Comparison of ENCODE assay signal across 9 cellular contexts in genomic region chr1:23019851-23020625, GRCh38. TPM values are rescaled to one million over a fixed set of nuclear protein-coding genes. Genes with fewer than 3 reads are reported as not detected.
DNase-seq lines count a peak whose midpoint lies in the region; ATAC-seq, FAIRE-seq and TF ChIP-seq lines count a peak whose summit lies in the region.
"Had no signal": no experiment of that assay in that cellular context is flagged by ENCODE, and none has a peak within 500 bp of the region (broad histone marks: within the 10 kb centered on the region; RNA-seq: fewer than 3 reads in every experiment).

No MANE protein-coding gene starts in this region.

- peak overlapping the region; percentile 90 for H4K5ac ChIP-seq in H1 (ENCODE audit: insufficient read length, low read depth, low read length)

- H3K27ac Mint-ChIP-seq in memory B cell: peak overlapping the region; percentile 95

- peak overlapping the region; percentile 92 for H2BK5ac ChIP-seq in H1 (ENCODE audit: low read depth, low read length)

- peak overlapping the region; percentile 93 for H3K18ac ChIP-seq in H1 (ENCODE audit: extremely low read depth, low read length)

- H3K4ac ChIP-seq in H1 (replicated peaks; ENCODE audit: insufficient read length, low read depth, low read length): peak overlapping the region; percentile 87

- H3K23me2 ChIP-seq in H1 (ENCODE audit: low read depth, low read length): peaks cover 5% of the 10 kb centered on the region; the same call in 1 of the 2 replicates

- H3K36me3 ChIP-seq in H1 (ENCODE audit: control insufficient read depth in 2 of 4, insufficient read depth in 4 of 4, low read length in 3 of 4): peaks cover 0 to 3% (median 0%) of the 10 kb centered on the region in 4 experiments; a peak in 2 of 8 replicates
- H3K36me3 ChIP-seq in stomach: no peaks in the 10 kb centered on the region

- H3K4me1 ChIP-seq in H1 (replicated peaks in 1 of 4; ENCODE audit: control insufficient read depth in 3 of 4, insufficient read depth in 4 of 4, low read length in 3 of 4): no peaks in the 10 kb centered on the region; a peak in 1 of 7 replicates
- peaks cover 7 to 27% (median 21%) of the 10 kb centered on the region in 4 donors for H3K4me1 ChIP-seq in stomach

- peaks cover 52 to 61% of the 10 kb centered on the region in 2 experiments for H3K79me2 ChIP-seq in H1 (ENCODE audit: control insufficient read depth in 1 of 2, insufficient read depth in 2 of 2, low read length in 2 of 2)

- H3K14ac ChIP-seq in H1 (ENCODE audit: insufficient read length): no peak overlapping the region

- CTCF ChIA-PET in H1 (lab: Charles Lee; ENCODE audit: partially characterized antibody): interaction anchor here (1.2 to 2.4 kb wide), 4 partner anchors 12 to 197 kb away, joined by 3 to 9 read pairs (median 4); partner anchors contain the start of gene HTR1D

- TF ChIP-seq EP300 in H1 (IDR thresholded peaks at IDR 0.05; ENCODE audit: borderline replicate concordance in 1 of 2, low read depth in 2 of 2, low read length in 2 of 2) (no peak), stomach (IDR thresholded peaks at IDR 0.05) (no peak)

- no peaks in the 10 kb centered on the region for H3K79me1 ChIP-seq in H1 (ENCODE audit: low read depth, low read length)

- POLR2A ChIA-PET in H1 (lab: Charles Lee; ENCODE audit: partially characterized antibody): interaction anchor here (0.5 to 2.9 kb wide), 20 partner anchors 9 to 338 kb away, joined by 3 to 18 read pairs (median 4); partner anchors contain the start of gene LACTBL1

- no peak for FAIRE-seq in H1 (lab: Jason Lieb, UNC)
- FAIRE-seq: colon had no signal

- no peak overlapping the region for H2BK20ac ChIP-seq in H1 (ENCODE audit: low read length)

- peak overlapping the region; percentile 92 for H3K4me3 Mint-ChIP-seq in memory B cell

- peaks cover 6 to 7% of the 10 kb centered on the region in 2 experiments for H4K20me1 ChIP-seq in H1 (replicated peaks in 1 of 2; ENCODE audit: control insufficient read depth in 1 of 2, insufficient read depth in 2 of 2, low read length in 2 of 2)

- H3K27me3 ChIP-seq in H1 (replicated peaks in 1 of 4; ENCODE audit: control insufficient read depth in 3 of 4, extremely low read depth in 1 of 4, insufficient read depth in 3 of 4, low read length in 3 of 4): no peaks in the 10 kb centered on the region
- no peaks in the 10 kb centered on the region for H3K27me3 ChIP-seq in stomach

- no peak overlapping the region for H2AFZ ChIP-seq in H1 (ENCODE audit: low read length)

- peaks cover 30% of the 10 kb centered on the region for H3K4me1 Mint-ChIP-seq in memory B cell

- intact Hi-C loops in stomach (cut with DNase I; ENCODE audit: low total_unique reads): no loop called here

- peaks cover 9% of the 10 kb centered on the region for H3K36me3 Mint-ChIP-seq in memory B cell

- H2AK5ac ChIP-seq in H1 (ENCODE audit: low read depth, low read length): no peak overlapping the region

- H2BK12ac ChIP-seq in H1 (ENCODE audit: low read depth, low read length): peak overlapping the region; percentile 19; the same call in 1 of the 2 replicates

- DNase-seq in G401 (ENCODE audit: low spot score): peak; percentile 44
- DNase-seq in LNCaP clone FGC (ENCODE audit: low read depth): no peak
- DNase-seq in activated CD4-positive, alpha-beta T cell treated with anti-CD3 and anti-CD28 coated beads, Interleukin-2, amount 50 U/mL, for 4 hours: peak; percentile 8 to 13
- no peak for DNase-seq in H1 (ENCODE audit: low read depth in 1 of 2, low spot score in 2 of 2)
- peak in 1 of 2 donors; percentile 4 for DNase-seq in memory B cell (ENCODE audit: low spot score in 2 of 2)
- no peak for DNase-seq in stomach
- no peak for DNase-seq in effector CD8-positive, alpha-beta T cell (lab: John Stamatoyannopoulos, UW)

- in situ Hi-C loops in G401 (cut with HindIII; ENCODE audit: low sequenced_read_pairs): no loop called here

- TF ChIP-seq CTCF in LNCaP clone FGC (IDR thresholded peaks at IDR 0.05; ENCODE audit: control insufficient read depth, extremely low read depth, insufficient read depth) (no peak), H1 (IDR thresholded peaks at IDR 0.05; ENCODE audit: control extremely low read depth in 1 of 3, insufficient read depth in 1 of 3, low read depth in 1 of 3, low read length in 3 of 3) (no peak), stomach (IDR thresholded peaks at IDR 0.05) (no peak)

- peak overlapping the region; percentile 70 to 98 (median 90) for H3K9ac ChIP-seq in H1 (replicated peaks in 1 of 4; ENCODE audit: extremely low read depth in 1 of 4, low read depth in 3 of 4, low read length in 3 of 4)

- H3K4me2 ChIP-seq in H1 (ENCODE audit: insufficient read depth in 1 of 2, low read depth in 2 of 2, low read length in 2 of 2): peak overlapping the region; percentile 68 to 89

- peak overlapping the region; percentile 89 for H4K91ac ChIP-seq in H1 (replicated peaks; ENCODE audit: insufficient read length, low read length)

- no peak overlapping the region for H2BK120ac ChIP-seq in H1 (replicated peaks; ENCODE audit: low read depth, low read length)

- H3K23ac ChIP-seq in H1 (ENCODE audit: insufficient read length): no peak overlapping the region

- no peaks in the 10 kb centered on the region for H3K27me3 Mint-ChIP-seq in memory B cell

- no peak overlapping the region for H2BK15ac ChIP-seq in H1 (ENCODE audit: low read length)

- TF ChIP-seq POLR2A in H1 (IDR thresholded peaks at IDR 0.05; ENCODE audit: control extremely low read depth in 1 of 2, low read depth in 2 of 2, low read length in 2 of 2): peak in 1 of 2 experiments; percentile 23; a peak in 1 of 3 replicates
- TF ChIP-seq POLR2A in stomach (IDR thresholded peaks at IDR 0.05): no peak

- H3K56ac ChIP-seq in H1 (replicated peaks; ENCODE audit: insufficient read length, low read depth, low read length): peak overlapping the region; percentile 86

- H3K9me3 ChIP-seq in H1 (ENCODE audit: insufficient read depth in 2 of 2, low read depth in 1 of 2, low read length in 1 of 2): peaks cover 0 to 14% of the 10 kb centered on the region in 2 experiments; a peak in 2 of 4 replicates
- no peaks in the 10 kb centered on the region for H3K9me3 ChIP-seq in stomach

- H3K27ac ChIP-seq in H1 (ENCODE audit: low read depth, low read length) (peak overlapping the region; percentile 83), stomach (peak overlapping the region; percentile 87 to 93 (median 89))

- 2% methylated on average over 40 of the region's 43 CpGs; no CpG with 5 or more reads in 1 of the 2 experiments for WGBS in H1 (ENCODE audit: extremely low coverage in 1 of 2, insufficient coverage in 1 of 2, insufficient read length in 1 of 2, insufficient replicate concordance in 2 of 2, low coverage in 1 of 2, low lambda C conversion rate in 2 of 2, missing lambda C conversion rate in 1 of 2), 2 experiments
- WGBS in stomach, 5 donors: 0 to 1% (median 0%) methylated on average over 30 to 43 of the region's 43 CpGs

- H3K4me3 ChIP-seq in LNCaP clone FGC (ENCODE audit: low read depth, low read length): peak overlapping the region; percentile 81
- H3K4me3 ChIP-seq in H1 (ENCODE audit: extremely low read depth in 1 of 4, insufficient read depth in 2 of 4, low read depth in 3 of 4, low read length in 4 of 4): peak overlapping the region; percentile 67 to 96 (median 96)
- H3K4me3 ChIP-seq in stomach: peak overlapping the region; percentile 75 to 98 (median 91)

- ATAC-seq in GM21825 (IDR thresholded peaks at IDR 0.05; ENCODE audit: unreplicated experiment): peak; percentile 28
- ATAC-seq in memory B cell (ENCODE audit: low read depth): no peak

- peak overlapping the region; percentile 97 for H4K8ac ChIP-seq in H1 (ENCODE audit: extremely low read depth, insufficient read depth, low read length)

- H3K9me3 Mint-ChIP-seq in memory B cell: peaks cover 5% of the 10 kb centered on the region

- no peak for TF ChIP-seq RAD21 in H1 (IDR thresholded peaks at IDR 0.05 in 1 of 2, conservative IDR thresholded peaks at IDR 0.05 in 1 of 2; ENCODE audit: low read depth in 2 of 2, low read length in 2 of 2)

RNA-seq across cellular contexts. Expression of gene KDM1A, which starts 0.8 kb away (rescaled TPM):
- total RNA-seq in G401 (2014; rRNA removed; shearing (Covaris generic)): 217 and 255 TPM in 2 replicates
- total RNA-seq in H1 (2021; fragmentation: NEBNext Ultra II Directional; extraction: Animal tissue kit (Norgen Biotek cat#: 25700)): 273 and 275 TPM in 2 replicates
- 175 and 216 TPM in 2 replicates for polyA plus RNA-seq in H1 (2011; rRNA removed)
- polyA plus RNA-seq in H1 (2011; cell fraction: cytosol; rRNA removed): 273 TPM
- polyA plus RNA-seq in H1 (2011; cell fraction: nucleus; rRNA removed): 202 TPM
- 186 to 254 TPM (median 240 TPM) in 4 replicates for polyA plus RNA-seq in H1 (2012, experiment 1 of 2)
- polyA plus RNA-seq in H1 (2012, experiment 2 of 2): 69.3 TPM
- 148 TPM for polyA plus RNA-seq in H1 (2013, experiment 1 of 2)
- 146 TPM for polyA plus RNA-seq in H1 (2013, experiment 2 of 2)
- 323 and 356 TPM in 2 replicates for polyA minus RNA-seq in H1 (2011; rRNA and poly(A)+ RNA removed)
- polyA minus RNA-seq in H1 (2011; cell fraction: cytosol; rRNA and poly(A)+ RNA removed): 111 TPM
- polyA minus RNA-seq in H1 (2011; cell fraction: nucleus; rRNA and poly(A)+ RNA removed): 111 TPM
- total RNA-seq in stomach: 10 to 100 TPM; 27.4 to 78.9 (median 39.3) TPM
- polyA plus RNA-seq in stomach: 10 to 100 TPM; 17.1 to 30.4 (median 20.9) TPM

RNA-seq across cellular contexts. Expression of gene TEX46, which starts 4.4 kb away (rescaled TPM):
- total RNA-seq in G401 (2014; rRNA removed; shearing (Covaris generic)): not detected in 2 replicates
- total RNA-seq in H1 (2021; fragmentation: NEBNext Ultra II Directional; extraction: Animal tissue kit (Norgen Biotek cat#: 25700)): not detected in 2 replicates
- polyA plus RNA-seq in H1 (2011; rRNA removed) (not detected in 2 replicates), stomach (not detected)
- polyA plus RNA-seq in H1 (2011; cell fraction: cytosol; rRNA removed): not detected
- polyA plus RNA-seq in H1 (2011; cell fraction: nucleus; rRNA removed): not detected
- not detected in 4 replicates for polyA plus RNA-seq in H1 (2012, experiment 1 of 2)
- polyA plus RNA-seq in H1 (2012, experiment 2 of 2): not detected
- 0.28 TPM for polyA plus RNA-seq in H1 (2013, experiment 1 of 2)
- 0.17 TPM for polyA plus RNA-seq in H1 (2013, experiment 2 of 2)
- polyA minus RNA-seq in H1 (2011; rRNA and poly(A)+ RNA removed): 0.49 TPM in 1 of 2 replicates, not detected in the other
- not detected for polyA minus RNA-seq in H1 (2011; cell fraction: cytosol; rRNA and poly(A)+ RNA removed)
- not detected for polyA minus RNA-seq in H1 (2011; cell fraction: nucleus; rRNA and poly(A)+ RNA removed)
- total RNA-seq in stomach: not detected

RNA-seq across cellular contexts. Expression of gene LACTBL1, which starts 47.4 kb away (rescaled TPM):
- total RNA-seq in G401 (2014; rRNA removed; shearing (Covaris generic)): not detected in 2 replicates
- total RNA-seq in H1 (2021; fragmentation: NEBNext Ultra II Directional; extraction: Animal tissue kit (Norgen Biotek cat#: 25700)): not detected in 2 replicates
- polyA plus RNA-seq in H1 (2011; rRNA removed): not detected in 2 replicates
- polyA plus RNA-seq in H1 (2011; cell fraction: cytosol; rRNA removed): not detected
- not detected for polyA plus RNA-seq in H1 (2011; cell fraction: nucleus; rRNA removed)
- not detected in 4 replicates for polyA plus RNA-seq in H1 (2012, experiment 1 of 2)
- polyA plus RNA-seq in H1 (2012, experiment 2 of 2): not detected
- not detected for polyA plus RNA-seq in H1 (2013, experiment 1 of 2)
- not detected for polyA plus RNA-seq in H1 (2013, experiment 2 of 2)
- not detected in 2 replicates for polyA minus RNA-seq in H1 (2011; rRNA and poly(A)+ RNA removed)
- polyA minus RNA-seq in H1 (2011; cell fraction: cytosol; rRNA and poly(A)+ RNA removed): not detected
- polyA minus RNA-seq in H1 (2011; cell fraction: nucleus; rRNA and poly(A)+ RNA removed): not detected
- not detected for total RNA-seq in stomach
- polyA plus RNA-seq in stomach: not detected

Comparison
In these comparisons a context has a peak if more than half of its experiments do, and no peak if none do; other contexts are left out.
1. DNase-seq: peak in G401 (single experiment) and activated CD4-positive, alpha-beta T cell treated with anti-CD3 and anti-CD28 coated beads, Interleukin-2, amount 50 U/mL, for 4 hours (2 of 2); none in LNCaP clone FGC (single experiment), H1 (0 of 2), stomach (single experiment) and effector CD8-positive, alpha-beta T cell (single experiment).
2. Peak in every context shown above with its lines, with median percentiles within 50 percentile points of each other: H3K4me3 ChIP-seq.